ENCODE assay signal across 8 cellular contexts in the genomic region with DNA sequence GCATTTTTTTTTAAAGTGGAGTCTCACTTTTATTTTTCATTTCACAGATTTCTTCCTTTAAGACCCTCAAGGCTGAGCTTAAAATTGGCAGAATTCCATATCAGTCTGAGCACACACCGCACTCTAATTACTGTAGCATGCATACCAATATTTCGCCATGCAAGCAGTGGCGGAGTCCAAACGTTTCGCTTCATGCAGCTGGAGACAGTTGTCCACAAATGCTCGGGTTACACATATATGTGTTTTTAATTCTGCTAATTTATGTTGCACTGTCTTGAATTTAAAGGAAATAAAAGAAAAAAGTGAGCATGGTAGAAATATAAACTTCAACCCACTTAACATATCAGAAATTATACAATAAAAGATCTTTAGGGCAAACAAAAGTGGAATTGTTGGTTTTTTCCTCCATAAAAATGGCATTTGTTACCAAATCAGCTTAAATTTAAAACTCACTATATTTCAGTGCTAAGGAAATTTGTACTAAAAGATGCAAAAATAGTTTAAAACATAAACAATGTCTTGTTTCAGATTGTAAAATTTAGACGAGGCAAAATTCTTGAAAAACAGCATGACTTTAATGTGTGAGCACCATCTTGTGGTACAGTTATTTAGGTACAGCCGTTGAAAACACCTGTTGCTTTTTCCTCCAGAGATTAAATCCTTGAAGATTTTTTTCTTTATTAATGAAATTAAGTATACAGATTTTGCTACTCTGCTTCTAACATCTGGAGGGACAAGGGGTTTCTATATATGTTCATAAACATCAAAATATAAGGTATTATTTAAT. TPM values are rescaled to one million over a fixed set of nuclear protein-coding genes. Genes with fewer than 3 reads are reported as not detected.
DNase-seq lines count a peak whose midpoint lies in the region; ATAC-seq and TF ChIP-seq lines count a peak whose summit lies in the region.

No MANE protein-coding gene starts in this region.

- H3K36me3 ChIP-seq in BJ (ENCODE audit: control insufficient read depth, insufficient read depth, low read length) = no peaks in the 10 kb centered on the region
- H3K36me3 ChIP-seq in WERI-Rb-1 = no peaks in the 10 kb centered on the region
- no peaks in the 10 kb centered on the region for H3K36me3 ChIP-seq in right atrium auricular region
- H3K36me3 ChIP-seq in skeletal muscle satellite cell (ENCODE audit: insufficient read depth, low read length) = no peaks in the 10 kb centered on the region

- no peak overlapping the region for H3K27ac ChIP-seq in WERI-Rb-1
- no peak overlapping the region for H3K27ac ChIP-seq in right atrium auricular region

- CTCF ChIA-PET in BJ (lab: Yijun Ruan, JAX) = interaction anchor here (0.7 to 3.0 kb wide), 17 partner anchors 10 to 617 kb away, joined by 3 to 32 read pairs (median 4); no protein-coding TSS in a partner anchor

- H3K27me3 ChIP-seq in BJ (ENCODE audit: control insufficient read depth, insufficient read depth, low read length) (no peaks in the 10 kb centered on the region), WERI-Rb-1 (ENCODE audit: insufficient read depth, low read depth, severe bottlenecking) (no peaks in the 10 kb centered on the region), right atrium auricular region (no peaks in the 10 kb centered on the region), skeletal muscle satellite cell (ENCODE audit: control insufficient read depth, insufficient read depth, low read length) (no peaks in the 10 kb centered on the region)

- ATAC-seq in GM19351 (IDR thresholded peaks at IDR 0.05; ENCODE audit: unreplicated experiment) (peak; percentile 48), HG03108 (IDR thresholded peaks at IDR 0.05; ENCODE audit: unreplicated experiment) (no peak)

- H3K4me2 ChIP-seq in skeletal muscle satellite cell (ENCODE audit: low read length) = peak overlapping the region; percentile 57

- no peaks in the 10 kb centered on the region for H3K4me1 ChIP-seq in right atrium auricular region
- H3K4me1 ChIP-seq in skeletal muscle satellite cell (ENCODE audit: control insufficient read depth, insufficient read depth, low read length) = peaks cover 9% of the 10 kb centered on the region

- H3K9ac ChIP-seq in skeletal muscle satellite cell (ENCODE audit: low read depth, low read length) = no peak overlapping the region

- H3K4me3 ChIP-seq in BJ (ENCODE audit: low read depth, low read length) (0 out of 2 replicates have a peak overlapping the region, but pooled peaks have one; percentile 2), WERI-Rb-1 (ENCODE audit: low read depth, low read length) (no peak overlapping the region), right atrium auricular region (peak overlapping the region in 1 of 2 donors; percentile 35), skeletal muscle satellite cell (ENCODE audit: low read length) (peak overlapping the region; percentile 27)

- H3K9me3 ChIP-seq in WERI-Rb-1 (ENCODE audit: severe bottlenecking) (no peaks in the 10 kb centered on the region), right atrium auricular region (no peaks in the 10 kb centered on the region), skeletal muscle satellite cell (replicated peaks; ENCODE audit: low read length) (no peaks in the 10 kb centered on the region)

- peak; percentile 54 for TF ChIP-seq CTCF in BJ (IDR thresholded peaks at IDR 0.05; ENCODE audit: insufficient read depth, low read depth, low read length)
- peak; percentile 33; the same call in 1 of the 2 replicates for TF ChIP-seq CTCF in WERI-Rb-1 (IDR thresholded peaks at IDR 0.05; ENCODE audit: low read depth, low read length)
- TF ChIP-seq CTCF in right atrium auricular region (IDR thresholded peaks at IDR 0.05) = peak; percentile 52 to 82

- DNase-seq in BJ (ENCODE audit: low read depth) = no peak
- peak; percentile 63 for DNase-seq in NCI-H1694 (lab: John Stamatoyannopoulos, UW)
- no peak for DNase-seq in WERI-Rb-1
- no peak for DNase-seq in right atrium auricular region (ENCODE audit: low spot score)
- no peak for DNase-seq in stimulated activated CD4-positive, alpha-beta T cell treated with anti-CD3 and anti-CD28 coated beads, Interleukin-4, amount 100 ng/mL, for 24 hours

- POLR2A ChIA-PET in BJ (lab: Charles Lee) = no interaction called here

RNA-seq across cellular contexts. Expression of gene KANSL1L, which starts 24.1 kb away (rescaled TPM):
- 2.8 and 3.9 TPM in 2 replicates for polyA plus RNA-seq in BJ (2011; rRNA removed)
- 3.5 and 5.0 TPM in 2 replicates for polyA minus RNA-seq in BJ (2011; rRNA and poly(A)+ RNA removed)
- total RNA-seq in right atrium auricular region = 10 to 100 TPM; 16.5 to 19.4 TPM
- 7.9 and 8.4 TPM in 2 replicates for total RNA-seq in skeletal muscle satellite cell (2012; rRNA removed)

RNA-seq across cellular contexts. Expression of gene ACADL, which starts 30.0 kb away (rescaled TPM):
- not detected in 2 replicates for polyA plus RNA-seq in BJ (2011; rRNA removed)
- not detected in 2 replicates for polyA minus RNA-seq in BJ (2011; rRNA and poly(A)+ RNA removed)
- 1 to 10 TPM; 1.4 to 1.9 TPM for total RNA-seq in right atrium auricular region
- total RNA-seq in skeletal muscle satellite cell (2012; rRNA removed) = under 0.01 TPM in 2 replicates
